In the genomic region with DNA sequence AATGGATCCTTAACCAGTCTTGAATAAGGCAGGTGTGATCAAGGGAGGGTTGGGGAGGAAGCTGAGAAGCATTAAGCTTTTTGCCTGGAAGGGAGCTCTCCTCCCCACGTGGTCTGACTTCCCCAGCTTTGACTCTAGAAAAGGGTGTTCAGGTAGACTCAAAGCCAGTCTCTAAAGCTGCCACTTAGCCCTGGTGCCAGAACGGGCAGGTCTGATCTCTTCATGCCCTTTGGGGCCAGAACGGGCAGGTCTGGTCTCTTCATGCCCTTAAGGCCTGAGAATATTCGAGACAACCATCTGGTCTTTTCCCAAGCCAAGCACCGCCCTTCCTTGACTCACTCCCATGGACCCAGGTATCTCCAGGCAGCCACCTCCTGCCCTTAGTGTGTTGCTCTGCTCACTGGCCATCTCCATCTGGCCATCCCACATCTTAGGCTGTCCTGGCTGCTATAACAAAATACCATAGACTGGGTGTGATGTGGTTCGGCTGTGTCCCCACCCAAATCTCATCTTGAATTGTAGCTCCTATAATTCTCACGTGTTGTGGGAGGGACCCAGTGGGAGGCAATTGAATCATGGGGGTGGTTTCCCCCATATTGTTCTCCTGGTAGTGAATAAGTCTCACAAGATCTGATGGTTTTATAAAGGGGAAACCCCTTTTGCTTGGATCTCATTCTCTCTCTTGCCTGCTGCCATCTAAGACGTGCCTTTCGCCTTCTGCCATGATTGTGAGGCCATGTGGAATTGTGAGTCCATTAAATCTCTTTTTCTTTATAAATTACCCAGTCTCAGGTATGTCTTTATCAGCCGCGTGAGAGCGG, we compare ENCODE assay signal across 12 cellular contexts. TPM values are rescaled to one million over a fixed set of nuclear protein-coding genes. Genes with fewer than 3 reads are reported as not detected.
DNase-seq lines count a peak whose midpoint lies in the region; ATAC-seq and TF ChIP-seq lines count a peak whose summit lies in the region.
"Had no signal": no experiment of that assay in that cellular context is flagged by ENCODE, and none has a peak within 500 bp of the region (broad histone marks: within the 10 kb centered on the region; RNA-seq: fewer than 3 reads in every experiment).

No MANE protein-coding gene starts in this region.

- no peak overlapping the region for H3K4me3 ChIP-seq in left ventricle myocardium inferior

- H3K27ac Mint-ChIP-seq in activated B cell treated with CpG ODN at 0.5 μM for 24 hours (no peak overlapping the region), glutamatergic neuron (ENCODE audit: unreplicated experiment) (peak overlapping the region; percentile 43), progenitor cell of endocrine pancreas (peak overlapping the region; percentile 69)

- H3K27me3 ChIP-seq in left ventricle myocardium inferior (ENCODE audit: low read depth), result peaks cover 95% of the 10 kb centered on the region

- H3K9me3 Mint-ChIP-seq in activated T-cell treated with anti-CD3 and anti-CD28 coated beads, Interleukin-2, amount 50 U/mL, for 4 hours, result no peaks in the 10 kb centered on the region
- H3K9me3 Mint-ChIP-seq in activated B cell treated with CpG ODN at 0.5 μM for 24 hours (peaks cover under 1% of the 10 kb centered on the region), glutamatergic neuron (ENCODE audit: unreplicated experiment) (peaks cover 6% of the 10 kb centered on the region), progenitor cell of endocrine pancreas (ENCODE audit: low read depth) (no peaks in the 10 kb centered on the region)

- H3K27ac ChIP-seq in left ventricle myocardium inferior (replicated peaks), result no peak overlapping the region

- peak overlapping the region; percentile 53 for H3K4me3 Mint-ChIP-seq in activated T-cell treated with anti-CD3 and anti-CD28 coated beads, Interleukin-2, amount 50 U/mL, for 4 hours
- H3K4me3 Mint-ChIP-seq in activated B cell treated with CpG ODN at 0.5 μM for 24 hours (peak overlapping the region; percentile 70), glutamatergic neuron (ENCODE audit: unreplicated experiment) (peak overlapping the region; percentile 73), progenitor cell of endocrine pancreas (ENCODE audit: low read depth) (peak overlapping the region; percentile 67)

- ATAC-seq in activated T-cell treated with anti-CD3 and anti-CD28 coated beads, Interleukin-2, amount 50 U/mL, for 4 hours, result peak; percentile 39 to 57
- no peak for ATAC-seq in activated B cell treated with CpG ODN at 0.5 μM for 24 hours (ENCODE audit: low read depth)
- ATAC-seq in GM18858 (IDR thresholded peaks at IDR 0.05; ENCODE audit: unreplicated experiment), result no peak

- peaks cover 19% of the 10 kb centered on the region for H3K4me1 ChIP-seq in left ventricle myocardium inferior

- H3K27me3 Mint-ChIP-seq in activated T-cell treated with anti-CD3 and anti-CD28 coated beads, Interleukin-2, amount 50 U/mL, for 4 hours (ENCODE audit: low read depth), result peaks cover 68% of the 10 kb centered on the region
- H3K27me3 Mint-ChIP-seq in activated B cell treated with CpG ODN at 0.5 μM for 24 hours (peaks cover 51% of the 10 kb centered on the region), glutamatergic neuron (ENCODE audit: unreplicated experiment) (peaks cover 29% of the 10 kb centered on the region), progenitor cell of endocrine pancreas (peaks cover 70% of the 10 kb centered on the region)

- peaks cover 7% of the 10 kb centered on the region for H3K4me1 Mint-ChIP-seq in activated T-cell treated with anti-CD3 and anti-CD28 coated beads, Interleukin-2, amount 50 U/mL, for 4 hours (ENCODE audit: low read depth)
- peaks cover 11% of the 10 kb centered on the region for H3K4me1 Mint-ChIP-seq in activated B cell treated with CpG ODN at 0.5 μM for 24 hours
- H3K4me1 Mint-ChIP-seq in glutamatergic neuron (ENCODE audit: low read depth, unreplicated experiment), result peaks cover 8% of the 10 kb centered on the region
- peaks cover 9% of the 10 kb centered on the region for H3K4me1 Mint-ChIP-seq in progenitor cell of endocrine pancreas (ENCODE audit: low read depth)

- POLR2A ChIA-PET in activated B cell treated with CpG ODN at 0.5 μM for 24 hours (lab: Charles Lee), result interaction anchor here (0.6 kb wide), 1 partner anchor 23 kb away, joined by 4 read pairs; no protein-coding TSS in a partner anchor

- DNase-seq in activated T-cell treated with anti-CD3 and anti-CD28 coated beads, Interleukin-2, amount 50 U/mL, for 4 hours, result no peak
- no peak for DNase-seq in activated T-cell treated with anti-CD3 and anti-CD28 coated beads, Interleukin-2, amount 50 U/mL, for 1 hour
- DNase-seq in activated B cell treated with CpG ODN at 0.5 μM for 24 hours (no peak), glutamatergic neuron (no peak), progenitor cell of endocrine pancreas (ENCODE audit: low spot score, unreplicated experiment) (no peak), SKM-1 (lab: John Stamatoyannopoulos, UW; ENCODE audit: unreplicated experiment) (no peak), left ventricle myocardium inferior (no peak)
- DNase-seq: cortex of kidney, midbrain, NCI-H1105 treated with DMSO at 0.1 percent for 48 hours, NCI-H446 had no signal

- intact Hi-C loops in activated B cell treated with CpG ODN at 0.5 μM for 24 hours (cut with micrococcal nuclease) (no loop called here), left ventricle myocardium inferior (cut with micrococcal nuclease) (no loop called here)

- peaks cover under 1% of the 10 kb centered on the region for H3K9me3 ChIP-seq in left ventricle myocardium inferior (replicated peaks)

- H3K36me3 Mint-ChIP-seq in activated T-cell treated with anti-CD3 and anti-CD28 coated beads, Interleukin-2, amount 50 U/mL, for 4 hours (ENCODE audit: insufficient read depth), result no peaks in the 10 kb centered on the region
- H3K36me3 Mint-ChIP-seq in activated B cell treated with CpG ODN at 0.5 μM for 24 hours (ENCODE audit: low read depth) (no peaks in the 10 kb centered on the region), glutamatergic neuron (ENCODE audit: unreplicated experiment) (peaks cover 15% of the 10 kb centered on the region), progenitor cell of endocrine pancreas (ENCODE audit: insufficient read depth) (no peaks in the 10 kb centered on the region)

- TF ChIP-seq CTCF in activated B cell treated with CpG ODN at 0.5 μM for 24 hours (IDR thresholded peaks at IDR 0.05), result no peak
- no peak for TF ChIP-seq CTCF in glutamatergic neuron (IDR thresholded peaks at IDR 0.05; ENCODE audit: partially characterized antibody, unreplicated experiment)
- no peak for TF ChIP-seq CTCF in progenitor cell of endocrine pancreas (IDR thresholded peaks at IDR 0.05; ENCODE audit: unreplicated experiment)
- TF ChIP-seq CTCF in left ventricle myocardium inferior (IDR thresholded peaks at IDR 0.05; ENCODE audit: borderline replicate concordance), result no peak

- no peaks in the 10 kb centered on the region for H3K36me3 ChIP-seq in left ventricle myocardium inferior

- CTCF ChIA-PET in activated B cell treated with CpG ODN at 0.5 μM for 24 hours (lab: Charles Lee), result no interaction called here

RNA-seq across cellular contexts. Expression of gene SNORC, which starts 59.4 kb away (rescaled TPM):
- 1 to 10 TPM; 1.2 to 1.7 (median 1.4) TPM for total RNA-seq in activated T-cell treated with anti-CD3 and anti-CD28 coated beads, Interleukin-2, amount 50 U/mL, for 4 hours
- total RNA-seq in activated B cell treated with CpG ODN at 0.5 μM for 24 hours (0.88 and 2.1 TPM in 2 replicates), glutamatergic neuron (ENCODE audit: unreplicated experiment) (2.4 TPM), progenitor cell of endocrine pancreas (1.8 and 2.8 TPM in 2 replicates), left ventricle myocardium inferior (1.0 TPM)

Comparison
In these comparisons a context has a peak if more than half of its experiments do, and no peak if none do; other contexts are left out.
1. ATAC-seq: peak in activated T-cell treated with anti-CD3 and anti-CD28 coated beads, Interleukin-2, amount 50 U/mL, for 4 hours (2 of 2); none in activated B cell treated with CpG ODN at 0.5 μM for 24 hours (single experiment) and GM18858 (single experiment).
2. Peak in every context shown above with its lines, with median percentiles within 50 percentile points of each other: H3K4me3 Mint-ChIP-seq.